ENCODE assay signal across 9 cellular contexts in genomic region chr1:196355206-196355786, GRCh38.
DNase-seq lines count a peak whose midpoint lies in the region; ATAC-seq and TF ChIP-seq lines count a peak whose summit lies in the region.
"Had no signal": no experiment of that assay in that cellular context is flagged by ENCODE, and none has a peak within 500 bp of the region (broad histone marks: within the 10 kb centered on the region; RNA-seq: fewer than 3 reads in every experiment).

No MANE protein-coding gene starts in this region.

- H3K4me3 ChIP-seq in AG09309 (ENCODE audit: control insufficient read depth, low read depth, low read length), result no peak overlapping the region
- H3K4me3 ChIP-seq in H7 (ENCODE audit: insufficient read depth, low read depth, low read length), result no peak overlapping the region

- H3K27me3 ChIP-seq in H7 (ENCODE audit: control insufficient read depth, insufficient read depth, low read length), result no peaks in the 10 kb centered on the region

- no peaks in the 10 kb centered on the region for H3K36me3 ChIP-seq in H7 (replicated peaks; ENCODE audit: control insufficient read depth, insufficient read depth, low read length)

- no peak for ATAC-seq in stimulated activated naive CD8-positive, alpha-beta T cell treated with anti-CD3 and anti-CD28 coated beads, Interleukin-15, Interleukin-2, amounts not matched to agents 100 U/mL and 50 U/mL, for 24 hours
- ATAC-seq in HG02610 (IDR thresholded peaks at IDR 0.05; ENCODE audit: unreplicated experiment), result no peak

- no peak overlapping the region for H3K27ac ChIP-seq in VCaP

- TF ChIP-seq CTCF in AG09309 (IDR thresholded peaks at IDR 0.05; ENCODE audit: control insufficient read depth, insufficient read depth, low read depth, low read length, missing control alignments) (peak; percentile 49), VCaP (conservative IDR thresholded peaks at IDR 0.05) (peak; percentile 58)

- DNase-seq in AG09309 (ENCODE audit: low read depth), result no peak
- DNase-seq in HS-5 (ENCODE audit: low read depth), result peak; percentile 15
- peak; percentile 23 for DNase-seq in kidney tubule cell (ENCODE audit: low spot score)
- DNase-seq in stimulated activated naive CD8-positive, alpha-beta T cell treated with anti-CD3 and anti-CD28 coated beads, Interleukin-15, Interleukin-2, amounts not matched to agents 100 U/mL and 50 U/mL, for 24 hours, result no peak
- DNase-seq in cerebellar nuclear complex (lab: John Stamatoyannopoulos, UW), result no peak
- no peak for DNase-seq in H7
- DNase-seq: NK-92 treated with Interleukin-12 subunit alpha and Interleukin-12 subunit beta, amount 100 ng/mL, for 24 hours had no signal

Comparison
In these comparisons a context has a peak if more than half of its experiments do, and no peak if none do; other contexts are left out.
1. DNase-seq: peak in HS-5 (single experiment) and kidney tubule cell (single experiment); none in AG09309 (single experiment), stimulated activated naive CD8-positive, alpha-beta T cell treated with anti-CD3 and anti-CD28 coated beads, Interleukin-15, Interleukin-2, amounts not matched to agents 100 U/mL and 50 U/mL, for 24 hours (single experiment), cerebellar nuclear complex (0 of 2) and H7 (single experiment).